ENCODE assay signal across 1 cellular context in the genomic region with DNA sequence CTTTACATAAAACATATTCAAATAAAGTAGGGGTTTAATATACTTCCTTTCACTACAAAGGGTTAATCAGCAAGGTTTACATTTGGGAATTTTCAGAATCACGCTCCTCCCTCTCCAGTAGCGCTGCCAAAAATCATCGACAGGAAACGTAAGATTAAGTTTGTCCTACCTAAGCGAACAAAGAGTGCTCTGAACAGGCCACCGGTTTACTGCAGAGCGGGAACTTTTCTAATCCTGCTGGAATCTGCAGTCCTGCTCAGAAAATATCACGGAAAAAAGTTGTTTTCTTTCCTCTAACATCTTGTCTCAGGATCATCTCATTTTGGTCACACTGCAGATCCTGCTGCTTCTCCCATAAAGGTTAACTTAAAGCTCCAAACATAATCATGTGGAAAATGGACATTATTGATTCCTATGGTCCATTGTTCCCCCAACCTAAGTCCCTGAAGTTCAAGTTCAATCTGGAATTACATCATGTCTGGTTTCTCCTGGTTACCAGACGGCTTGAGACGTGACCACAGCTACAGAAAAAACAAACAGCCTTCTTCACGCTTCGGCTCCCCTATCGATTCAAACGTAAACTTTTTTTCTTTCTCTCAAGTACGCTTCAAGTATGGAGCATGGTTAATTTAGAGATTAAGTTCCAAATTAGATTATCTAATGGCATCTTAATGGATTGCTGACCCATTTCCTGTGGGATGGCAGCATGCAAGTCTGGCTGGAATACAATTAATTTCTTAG.
TF ChIP-seq lines count a peak whose summit lies in the region.

No MANE protein-coding gene starts in this region.

TF ChIP-seq in GM23338, 12 proteins besides CTCF, POLR2A, EP300 and RAD21:
- TF ChIP-seq, protein P1, sequence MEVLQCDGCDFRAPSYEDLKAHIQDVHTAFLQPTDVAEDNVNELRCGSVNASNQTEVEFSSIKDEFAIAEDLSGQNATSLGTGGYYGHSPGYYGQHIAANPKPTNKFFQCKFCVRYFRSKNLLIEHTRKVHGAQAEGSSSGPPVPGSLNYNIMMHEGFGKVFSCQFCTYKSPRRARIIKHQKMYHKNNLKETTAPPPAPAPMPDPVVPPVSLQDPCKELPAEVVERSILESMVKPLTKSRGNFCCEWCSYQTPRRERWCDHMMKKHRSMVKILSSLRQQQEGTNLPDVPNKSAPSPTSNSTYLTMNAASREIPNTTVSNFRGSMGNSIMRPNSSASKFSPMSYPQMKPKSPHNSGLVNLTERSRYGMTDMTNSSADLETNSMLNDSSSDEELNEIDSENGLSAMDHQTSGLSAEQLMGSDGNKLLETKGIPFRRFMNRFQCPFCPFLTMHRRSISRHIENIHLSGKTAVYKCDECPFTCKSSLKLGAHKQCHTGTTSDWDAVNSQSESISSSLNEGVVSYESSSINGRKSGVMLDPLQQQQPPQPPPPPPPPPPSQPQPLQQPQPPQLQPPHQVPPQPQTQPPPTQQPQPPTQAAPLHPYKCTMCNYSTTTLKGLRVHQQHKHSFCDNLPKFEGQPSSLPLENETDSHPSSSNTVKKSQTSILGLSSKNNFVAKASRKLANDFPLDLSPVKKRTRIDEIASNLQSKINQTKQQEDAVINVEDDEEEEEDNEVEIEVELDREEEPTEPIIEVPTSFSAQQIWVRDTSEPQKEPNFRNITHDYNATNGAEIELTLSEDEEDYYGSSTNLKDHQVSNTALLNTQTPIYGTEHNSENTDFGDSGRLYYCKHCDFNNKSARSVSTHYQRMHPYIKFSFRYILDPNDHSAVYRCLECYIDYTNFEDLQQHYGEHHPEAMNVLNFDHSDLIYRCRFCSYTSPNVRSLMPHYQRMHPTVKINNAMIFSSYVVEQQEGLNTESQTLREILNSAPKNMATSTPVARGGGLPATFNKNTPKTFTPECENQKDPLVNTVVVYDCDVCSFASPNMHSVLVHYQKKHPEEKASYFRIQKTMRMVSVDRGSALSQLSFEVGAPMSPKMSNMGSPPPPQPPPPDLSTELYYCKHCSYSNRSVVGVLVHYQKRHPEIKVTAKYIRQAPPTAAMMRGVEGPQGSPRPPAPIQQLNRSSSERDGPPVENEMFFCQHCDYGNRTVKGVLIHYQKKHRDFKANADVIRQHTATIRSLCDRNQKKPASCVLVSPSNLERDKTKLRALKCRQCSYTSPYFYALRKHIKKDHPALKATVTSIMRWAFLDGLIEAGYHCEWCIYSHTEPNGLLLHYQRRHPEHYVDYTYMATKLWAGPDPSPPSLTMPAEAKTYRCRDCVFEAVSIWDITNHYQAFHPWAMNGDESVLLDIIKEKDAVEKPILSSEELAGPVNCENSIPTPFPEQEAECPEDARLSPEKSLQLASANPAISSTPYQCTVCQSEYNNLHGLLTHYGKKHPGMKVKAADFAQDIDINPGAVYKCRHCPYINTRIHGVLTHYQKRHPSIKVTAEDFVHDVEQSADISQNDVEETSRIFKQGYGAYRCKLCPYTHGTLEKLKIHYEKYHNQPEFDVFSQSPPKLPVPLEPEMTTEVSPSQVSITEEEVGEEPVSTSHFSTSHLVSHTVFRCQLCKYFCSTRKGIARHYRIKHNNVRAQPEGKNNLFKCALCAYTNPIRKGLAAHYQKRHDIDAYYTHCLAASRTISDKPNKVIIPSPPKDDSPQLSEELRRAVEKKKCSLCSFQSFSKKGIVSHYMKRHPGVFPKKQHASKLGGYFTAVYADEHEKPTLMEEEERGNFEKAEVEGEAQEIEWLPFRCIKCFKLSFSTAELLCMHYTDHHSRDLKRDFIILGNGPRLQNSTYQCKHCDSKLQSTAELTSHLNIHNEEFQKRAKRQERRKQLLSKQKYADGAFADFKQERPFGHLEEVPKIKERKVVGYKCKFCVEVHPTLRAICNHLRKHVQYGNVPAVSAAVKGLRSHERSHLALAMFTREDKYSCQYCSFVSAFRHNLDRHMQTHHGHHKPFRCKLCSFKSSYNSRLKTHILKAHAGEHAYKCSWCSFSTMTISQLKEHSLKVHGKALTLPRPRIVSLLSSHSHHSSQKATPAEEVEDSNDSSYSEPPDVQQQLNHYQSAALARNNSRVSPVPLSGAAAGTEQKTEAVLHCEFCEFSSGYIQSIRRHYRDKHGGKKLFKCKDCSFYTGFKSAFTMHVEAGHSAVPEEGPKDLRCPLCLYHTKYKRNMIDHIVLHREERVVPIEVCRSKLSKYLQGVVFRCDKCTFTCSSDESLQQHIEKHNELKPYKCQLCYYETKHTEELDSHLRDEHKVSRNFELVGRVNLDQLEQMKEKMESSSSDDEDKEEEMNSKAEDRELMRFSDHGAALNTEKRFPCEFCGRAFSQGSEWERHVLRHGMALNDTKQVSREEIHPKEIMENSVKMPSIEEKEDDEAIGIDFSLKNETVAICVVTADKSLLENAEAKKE (CRISPR knock-in tag; IDR thresholded peaks at IDR 0.05): no peak
- TF ChIP-seq ZNF114 (CRISPR knock-in tag; IDR thresholded peaks at IDR 0.05) (no peak), EZH2 (IDR thresholded peaks at IDR 0.05; ENCODE audit: low read depth, unreplicated experiment) (no peak), NANOG (IDR thresholded peaks at IDR 0.05; ENCODE audit: borderline replicate concordance) (no peak), CREB1 (CRISPR knock-in tag; IDR thresholded peaks at IDR 0.05; ENCODE audit: low read depth) (no peak)
- TF ChIP-seq, protein P2, sequence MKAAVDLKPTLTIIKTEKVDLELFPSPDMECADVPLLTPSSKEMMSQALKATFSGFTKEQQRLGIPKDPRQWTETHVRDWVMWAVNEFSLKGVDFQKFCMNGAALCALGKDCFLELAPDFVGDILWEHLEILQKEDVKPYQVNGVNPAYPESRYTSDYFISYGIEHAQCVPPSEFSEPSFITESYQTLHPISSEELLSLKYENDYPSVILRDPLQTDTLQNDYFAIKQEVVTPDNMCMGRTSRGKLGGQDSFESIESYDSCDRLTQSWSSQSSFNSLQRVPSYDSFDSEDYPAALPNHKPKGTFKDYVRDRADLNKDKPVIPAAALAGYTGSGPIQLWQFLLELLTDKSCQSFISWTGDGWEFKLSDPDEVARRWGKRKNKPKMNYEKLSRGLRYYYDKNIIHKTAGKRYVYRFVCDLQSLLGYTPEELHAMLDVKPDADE (IDR thresholded peaks at IDR 0.05): no peak
